In genomic region chr9:110605586-110605985, GRCh38 we compare ENCODE assay signal across 26 cellular contexts. TPM values are rescaled to one million over a fixed set of nuclear protein-coding genes. Genes with fewer than 3 reads are reported as not detected.
"Had no signal": no experiment of that assay in that cellular context is flagged by ENCODE, and none has a peak within 500 bp of the region (broad histone marks: within the 10 kb centered on the region; RNA-seq: fewer than 3 reads in every experiment).

No MANE protein-coding gene starts in this region.

- H3K4me3 ChIP-seq: K562, Peyer's patch had no signal

- H3K4me1 ChIP-seq: Peyer's patch had no signal

- ATAC-seq: HepG2, K562, PC-3, T-cell had no signal

- H3K9ac ChIP-seq: KMS-11, SK-N-SH had no signal

- H3K27me3 ChIP-seq: Peyer's patch had no signal

- H3K27ac ChIP-seq: KMS-11, Peyer's patch had no signal

- H3K4me2 ChIP-seq: KMS-11, SK-N-SH had no signal

- DNase-seq: Kasumi-1; MM.1S; NCI-H1092 treated with DMSO at 0.1 percent for 48 hours; NCI-H1436; NCI-H187; NCI-H2029; NCI-H2081 treated with DMSO at 0.1 percent for 48 hours; NCI-H2171; NCI-H446; NCI-H510A; NCI-H524 treated with DMSO at 0.1 percent for 48 hours; NCI-H69; NCI-H774; NK-92 treated with Interleukin-12 subunit alpha and Interleukin-12 subunit beta, amount 100 ng/mL, for 24 hours; PC-3; Peyer's patch; Right ventricle myocardium superior; SK-N-SH; T-cell had no signal

- H3K9me3 ChIP-seq: Peyer's patch, SK-N-SH had no signal

- H3K36me3 ChIP-seq: Peyer's patch had no signal

RNA-seq across cellular contexts. Expression of gene SVEP1, which starts 26.0 kb away (rescaled TPM):
- total RNA-seq: HepG2, HT-29, OCI-LY7, SK-MEL-5 had no signal
- polyA plus RNA-seq: HepG2, IgD-negative memory B cell had no signal
